34 cellular contexts compared by ENCODE assay signal in genomic region chr20:39076958-39077357, GRCh38.
"Had no signal": no experiment of that assay in that cellular context is flagged by ENCODE, and none has a peak within 500 bp of the region (broad histone marks: within the 10 kb centered on the region; RNA-seq: fewer than 3 reads in every experiment).

No MANE protein-coding gene starts in this region.

- H3K36me3 ChIP-seq: MG63 had no signal

- H3K27ac ChIP-seq: KMS-11 had no signal

- H3K9me3 ChIP-seq: MG63 had no signal

- H3K4me2 ChIP-seq: KMS-11 had no signal

- H3K4me3 ChIP-seq: MG63 had no signal

- H3K9ac ChIP-seq: KMS-11 had no signal

- DNase-seq: Karpas-422, Kasumi-1, MG63, MM.1S, MV-4-11, NCI-H1048, NCI-H1092, NCI-H1092 treated with DMSO at 0.1 percent for 48 hours, NCI-H1105, NCI-H1105 treated with DMSO at 0.1 percent for 48 hours, NCI-H1417, NCI-H1417 treated with DMSO at 0.1 percent for 48 hours, NCI-H1436, NCI-H1436 treated with DMSO at 0.1 percent for 48 hours, NCI-H146, NCI-H1694, NCI-H1694 treated with DMSO at 0.1 percent for 48 hours, NCI-H187, NCI-H187 treated with DMSO at 0.1 percent for 48 hours, NCI-H1930, NCI-H2029, NCI-H2029 treated with DMSO at 0.1 percent for 48 hours, NCI-H2081, NCI-H2081 treated with DMSO at 0.1 percent for 48 hours, NCI-H2107, NCI-H2171, NCI-H2171 treated with DMSO at 0.1 percent for 48 hours, NCI-H2227 treated with DMSO at 0.1 percent for 48 hours, NCI-H226, NCI-H345, NCI-H446, NCI-H446 treated with DMSO at 0.1 percent for 48 hours, NCI-H510A had no signal
